In genomic region chr5:43702815-43703214, GRCh38 we compare ENCODE assay signal across 13 cellular contexts.
DNase-seq lines count a peak whose midpoint lies in the region; ATAC-seq, FAIRE-seq and TF ChIP-seq lines count a peak whose summit lies in the region.
"Had no signal": no experiment of that assay in that cellular context is flagged by ENCODE, and none has a peak within 500 bp of the region (broad histone marks: within the 10 kb centered on the region; RNA-seq: fewer than 3 reads in every experiment).

No MANE protein-coding gene starts in this region.

- no peaks in the 10 kb centered on the region for H3K79me2 ChIP-seq in fibroblast of lung (ENCODE audit: control insufficient read depth, insufficient read depth, low read length)

- H4K20me1 ChIP-seq in fibroblast of lung (ENCODE audit: control insufficient read depth, extremely low read depth, insufficient read depth, low read length) = no peaks in the 10 kb centered on the region

- H3K4me3 ChIP-seq in left ventricle myocardium inferior = no peak overlapping the region
- no peak overlapping the region for H3K4me3 ChIP-seq in right cardiac atrium (ENCODE audit: low read length)
- H3K4me3 ChIP-seq in fibroblast of lung (replicated peaks in 1 of 4; ENCODE audit: control extremely low read depth in 1 of 4, insufficient read depth in 1 of 4, low read depth in 3 of 4, low read length in 4 of 4) = no peak overlapping the region

- intact Hi-C loops in left ventricle myocardium inferior (cut with micrococcal nuclease) (no loop called here), right cardiac atrium (cut with DNase I) (no loop called here)

- H3K9me3 ChIP-seq in left ventricle myocardium inferior (replicated peaks) (peaks cover 5% of the 10 kb centered on the region), right cardiac atrium (ENCODE audit: control insufficient read depth, low read length) (no peaks in the 10 kb centered on the region), fibroblast of lung (ENCODE audit: control insufficient read depth, insufficient read depth, low read depth, low read length) (no peaks in the 10 kb centered on the region)

- H3K27me3 ChIP-seq in left ventricle myocardium inferior (ENCODE audit: low read depth) = no peaks in the 10 kb centered on the region
- H3K27me3 ChIP-seq in right cardiac atrium (ENCODE audit: control insufficient read depth, insufficient read depth) = no peaks in the 10 kb centered on the region
- H3K27me3 ChIP-seq in fibroblast of lung (ENCODE audit: control insufficient read depth, insufficient read depth, low read length) = no peaks in the 10 kb centered on the region

- no peak for TF ChIP-seq CTCF in left ventricle myocardium inferior (IDR thresholded peaks at IDR 0.05; ENCODE audit: borderline replicate concordance)
- TF ChIP-seq CTCF in fibroblast of lung (conservative IDR thresholded peaks at IDR 0.05 in 1 of 2, IDR thresholded peaks at IDR 0.05 in 1 of 2; ENCODE audit: low read depth in 1 of 2, low read length in 2 of 2) = no peak

- no peak overlapping the region for H3K9ac ChIP-seq in fibroblast of lung (ENCODE audit: insufficient read depth, low read length)

- DNase-seq in left ventricle myocardium inferior = no peak
- no peak for DNase-seq in right cardiac atrium
- peak; percentile 91 for DNase-seq in NCI-H69 (lab: John Stamatoyannopoulos, UW)
- DNase-seq in fibroblast of lung (ENCODE audit: low read depth in 2 of 2) = peak; percentile 45 to 66
- DNase-seq in superior temporal gyrus (ENCODE audit: extremely low spot score) = peak; percentile 80
- DNase-seq in activated gamma-delta T cell treated with Interleukin-2 at 50 U/mL for 16 hours = no peak
- no peak for DNase-seq in stimulated activated CD4-positive, alpha-beta T cell treated with anti-CD3 and anti-CD28 coated beads, Interleukin-2, amount 100 ng/mL, for 24 hours
- DNase-seq in GM12892 (ENCODE audit: insufficient read length) = no peak
- DNase-seq: activated CD4-positive, alpha-beta T cell treated with anti-CD3 and anti-CD28 coated beads, Interleukin-2, amount 10 ng/mL, durations not matched to agents 24 days and 14 days; activated effector memory CD4-positive, alpha-beta T cell treated with Interleukin-2 at 50 U/mL for 16 hours; AML-193 had no signal

- H3K4me2 ChIP-seq in fibroblast of lung (ENCODE audit: extremely low read depth, insufficient read depth, low read length) = no peak overlapping the region

- no peak overlapping the region for H2AFZ ChIP-seq in fibroblast of lung (ENCODE audit: low read length)

- no peak for FAIRE-seq in GM12892 (lab: Jason Lieb, UNC)
- FAIRE-seq: keratinocyte had no signal

- H3K4me1 ChIP-seq in left ventricle myocardium inferior (peaks cover 70% of the 10 kb centered on the region), right cardiac atrium (ENCODE audit: control insufficient read depth, insufficient read depth, low read length) (peaks cover 2% of the 10 kb centered on the region), fibroblast of lung (ENCODE audit: control insufficient read depth, extremely low read depth, insufficient read depth, low read length) (peaks cover 2% of the 10 kb centered on the region)

- no peak for ATAC-seq in right cardiac atrium
- ATAC-seq: natural killer cell treated with Interleukin-12 subunit alpha and Interleukin-12 subunit beta and Interleukin-15 and Interleukin-18, amount 100 ng/mL, for 72 hours had no signal

- H3K36me3 ChIP-seq in left ventricle myocardium inferior (peaks cover 52% of the 10 kb centered on the region), fibroblast of lung (ENCODE audit: control insufficient read depth, insufficient read depth, low read length) (no peaks in the 10 kb centered on the region)

- TF ChIP-seq POLR2A in GM12892 (IDR thresholded peaks at IDR 0.05; ENCODE audit: low read depth, low read length) = no peak

- 42% methylated on average over 3 of the region's 3 CpGs for whole genome bisulfite sequencing in right cardiac atrium

- H3K27ac ChIP-seq in left ventricle myocardium inferior (replicated peaks) (peak overlapping the region; percentile 36), right cardiac atrium (ENCODE audit: low read length) (no peak overlapping the region), fibroblast of lung (ENCODE audit: insufficient read depth, low read length) (no peak overlapping the region)

Comparison
In these comparisons a context has a peak if more than half of its experiments do, and no peak if none do; other contexts are left out.
1. DNase-seq: peak in NCI-H69 (single experiment), fibroblast of lung (2 of 2) and superior temporal gyrus (single experiment); none in left ventricle myocardium inferior (single experiment), right cardiac atrium (0 of 3), activated gamma-delta T cell treated with Interleukin-2 at 50 U/mL for 16 hours (single experiment), stimulated activated CD4-positive, alpha-beta T cell treated with anti-CD3 and anti-CD28 coated beads, Interleukin-2, amount 100 ng/mL, for 24 hours (0 of 2) and GM12892 (single experiment).